2 cellular contexts compared by ENCODE assay signal in the genomic region with DNA sequence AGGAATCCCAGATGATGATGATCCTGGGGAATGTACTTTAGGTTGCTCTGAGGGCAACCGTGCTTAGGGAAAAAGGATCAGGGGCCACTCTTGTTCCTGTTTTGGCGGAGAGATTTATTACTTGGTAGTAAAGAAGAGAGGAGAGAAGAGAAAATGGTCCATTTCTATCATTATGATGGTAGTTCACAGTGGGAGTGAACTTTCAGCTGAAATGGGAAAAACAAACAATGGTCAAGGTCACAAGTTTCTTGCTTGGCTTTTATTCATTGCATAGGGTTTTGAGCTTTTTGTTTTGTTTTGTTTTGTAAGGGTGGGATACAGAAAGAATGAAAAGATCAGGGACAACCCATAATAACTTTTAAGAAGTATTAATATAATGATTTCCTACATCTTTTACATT.
TF ChIP-seq lines count a peak whose summit lies in the region.

No MANE protein-coding gene starts in this region.

TF ChIP-seq in HepG2, 621 proteins besides CTCF, POLR2A, EP300 and RAD21 (continues in another document):
- TF ChIP-seq GATAD2A (CRISPR knock-in tag; IDR thresholded peaks at IDR 0.05) (peak; percentile 56), ZNF644 (CRISPR knock-in tag; IDR thresholded peaks at IDR 0.05; ENCODE audit: low read depth) (peak; percentile 73; the same call in 1 of the 2 replicates), FOXA3 (CRISPR knock-in tag; IDR thresholded peaks at IDR 0.05) (peak; percentile 25; the same call in 1 of the 2 replicates), FOXA1 (IDR thresholded peaks at IDR 0.05) (no peak), FOXA1 (CRISPR knock-in tag; IDR thresholded peaks at IDR 0.05) (peak; percentile 20; the same call in 1 of the 2 replicates), SMAD1 (CRISPR knock-in tag; IDR thresholded peaks at IDR 0.05; ENCODE audit: borderline replicate concordance, low read depth) (no peak), SOX5 (CRISPR knock-in tag; IDR thresholded peaks at IDR 0.05; ENCODE audit: borderline replicate concordance) (peak; percentile 64; the same call in 1 of the 2 replicates)
- TF ChIP-seq, protein P1, sequence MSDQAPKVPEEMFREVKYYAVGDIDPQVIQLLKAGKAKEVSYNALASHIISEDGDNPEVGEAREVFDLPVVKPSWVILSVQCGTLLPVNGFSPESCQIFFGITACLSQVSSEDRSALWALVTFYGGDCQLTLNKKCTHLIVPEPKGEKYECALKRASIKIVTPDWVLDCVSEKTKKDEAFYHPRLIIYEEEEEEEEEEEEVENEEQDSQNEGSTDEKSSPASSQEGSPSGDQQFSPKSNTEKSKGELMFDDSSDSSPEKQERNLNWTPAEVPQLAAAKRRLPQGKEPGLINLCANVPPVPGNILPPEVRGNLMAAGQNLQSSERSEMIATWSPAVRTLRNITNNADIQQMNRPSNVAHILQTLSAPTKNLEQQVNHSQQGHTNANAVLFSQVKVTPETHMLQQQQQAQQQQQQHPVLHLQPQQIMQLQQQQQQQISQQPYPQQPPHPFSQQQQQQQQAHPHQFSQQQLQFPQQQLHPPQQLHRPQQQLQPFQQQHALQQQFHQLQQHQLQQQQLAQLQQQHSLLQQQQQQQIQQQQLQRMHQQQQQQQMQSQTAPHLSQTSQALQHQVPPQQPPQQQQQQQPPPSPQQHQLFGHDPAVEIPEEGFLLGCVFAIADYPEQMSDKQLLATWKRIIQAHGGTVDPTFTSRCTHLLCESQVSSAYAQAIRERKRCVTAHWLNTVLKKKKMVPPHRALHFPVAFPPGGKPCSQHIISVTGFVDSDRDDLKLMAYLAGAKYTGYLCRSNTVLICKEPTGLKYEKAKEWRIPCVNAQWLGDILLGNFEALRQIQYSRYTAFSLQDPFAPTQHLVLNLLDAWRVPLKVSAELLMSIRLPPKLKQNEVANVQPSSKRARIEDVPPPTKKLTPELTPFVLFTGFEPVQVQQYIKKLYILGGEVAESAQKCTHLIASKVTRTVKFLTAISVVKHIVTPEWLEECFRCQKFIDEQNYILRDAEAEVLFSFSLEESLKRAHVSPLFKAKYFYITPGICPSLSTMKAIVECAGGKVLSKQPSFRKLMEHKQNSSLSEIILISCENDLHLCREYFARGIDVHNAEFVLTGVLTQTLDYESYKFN (CRISPR knock-in tag; conservative IDR thresholded peaks at IDR 0.05): peak; percentile 52
- TF ChIP-seq, protein P2, sequence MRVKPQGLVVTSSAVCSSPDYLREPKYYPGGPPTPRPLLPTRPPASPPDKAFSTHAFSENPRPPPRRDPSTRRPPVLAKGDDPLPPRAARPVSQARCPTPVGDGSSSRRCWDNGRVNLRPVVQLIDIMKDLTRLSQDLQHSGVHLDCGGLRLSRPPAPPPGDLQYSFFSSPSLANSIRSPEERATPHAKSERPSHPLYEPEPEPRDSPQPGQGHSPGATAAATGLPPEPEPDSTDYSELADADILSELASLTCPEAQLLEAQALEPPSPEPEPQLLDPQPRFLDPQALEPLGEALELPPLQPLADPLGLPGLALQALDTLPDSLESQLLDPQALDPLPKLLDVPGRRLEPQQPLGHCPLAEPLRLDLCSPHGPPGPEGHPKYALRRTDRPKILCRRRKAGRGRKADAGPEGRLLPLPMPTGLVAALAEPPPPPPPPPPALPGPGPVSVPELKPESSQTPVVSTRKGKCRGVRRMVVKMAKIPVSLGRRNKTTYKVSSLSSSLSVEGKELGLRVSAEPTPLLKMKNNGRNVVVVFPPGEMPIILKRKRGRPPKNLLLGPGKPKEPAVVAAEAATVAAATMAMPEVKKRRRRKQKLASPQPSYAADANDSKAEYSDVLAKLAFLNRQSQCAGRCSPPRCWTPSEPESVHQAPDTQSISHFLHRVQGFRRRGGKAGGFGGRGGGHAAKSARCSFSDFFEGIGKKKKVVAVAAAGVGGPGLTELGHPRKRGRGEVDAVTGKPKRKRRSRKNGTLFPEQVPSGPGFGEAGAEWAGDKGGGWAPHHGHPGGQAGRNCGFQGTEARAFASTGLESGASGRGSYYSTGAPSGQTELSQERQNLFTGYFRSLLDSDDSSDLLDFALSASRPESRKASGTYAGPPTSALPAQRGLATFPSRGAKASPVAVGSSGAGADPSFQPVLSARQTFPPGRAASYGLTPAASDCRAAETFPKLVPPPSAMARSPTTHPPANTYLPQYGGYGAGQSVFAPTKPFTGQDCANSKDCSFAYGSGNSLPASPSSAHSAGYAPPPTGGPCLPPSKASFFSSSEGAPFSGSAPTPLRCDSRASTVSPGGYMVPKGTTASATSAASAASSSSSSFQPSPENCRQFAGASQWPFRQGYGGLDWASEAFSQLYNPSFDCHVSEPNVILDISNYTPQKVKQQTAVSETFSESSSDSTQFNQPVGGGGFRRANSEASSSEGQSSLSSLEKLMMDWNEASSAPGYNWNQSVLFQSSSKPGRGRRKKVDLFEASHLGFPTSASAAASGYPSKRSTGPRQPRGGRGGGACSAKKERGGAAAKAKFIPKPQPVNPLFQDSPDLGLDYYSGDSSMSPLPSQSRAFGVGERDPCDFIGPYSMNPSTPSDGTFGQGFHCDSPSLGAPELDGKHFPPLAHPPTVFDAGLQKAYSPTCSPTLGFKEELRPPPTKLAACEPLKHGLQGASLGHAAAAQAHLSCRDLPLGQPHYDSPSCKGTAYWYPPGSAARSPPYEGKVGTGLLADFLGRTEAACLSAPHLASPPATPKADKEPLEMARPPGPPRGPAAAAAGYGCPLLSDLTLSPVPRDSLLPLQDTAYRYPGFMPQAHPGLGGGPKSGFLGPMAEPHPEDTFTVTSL (CRISPR knock-in tag; IDR thresholded peaks at IDR 0.05; ENCODE audit: borderline replicate concordance): peak; percentile 25; the same call in 1 of the 2 replicates
- TF ChIP-seq, protein P3, sequence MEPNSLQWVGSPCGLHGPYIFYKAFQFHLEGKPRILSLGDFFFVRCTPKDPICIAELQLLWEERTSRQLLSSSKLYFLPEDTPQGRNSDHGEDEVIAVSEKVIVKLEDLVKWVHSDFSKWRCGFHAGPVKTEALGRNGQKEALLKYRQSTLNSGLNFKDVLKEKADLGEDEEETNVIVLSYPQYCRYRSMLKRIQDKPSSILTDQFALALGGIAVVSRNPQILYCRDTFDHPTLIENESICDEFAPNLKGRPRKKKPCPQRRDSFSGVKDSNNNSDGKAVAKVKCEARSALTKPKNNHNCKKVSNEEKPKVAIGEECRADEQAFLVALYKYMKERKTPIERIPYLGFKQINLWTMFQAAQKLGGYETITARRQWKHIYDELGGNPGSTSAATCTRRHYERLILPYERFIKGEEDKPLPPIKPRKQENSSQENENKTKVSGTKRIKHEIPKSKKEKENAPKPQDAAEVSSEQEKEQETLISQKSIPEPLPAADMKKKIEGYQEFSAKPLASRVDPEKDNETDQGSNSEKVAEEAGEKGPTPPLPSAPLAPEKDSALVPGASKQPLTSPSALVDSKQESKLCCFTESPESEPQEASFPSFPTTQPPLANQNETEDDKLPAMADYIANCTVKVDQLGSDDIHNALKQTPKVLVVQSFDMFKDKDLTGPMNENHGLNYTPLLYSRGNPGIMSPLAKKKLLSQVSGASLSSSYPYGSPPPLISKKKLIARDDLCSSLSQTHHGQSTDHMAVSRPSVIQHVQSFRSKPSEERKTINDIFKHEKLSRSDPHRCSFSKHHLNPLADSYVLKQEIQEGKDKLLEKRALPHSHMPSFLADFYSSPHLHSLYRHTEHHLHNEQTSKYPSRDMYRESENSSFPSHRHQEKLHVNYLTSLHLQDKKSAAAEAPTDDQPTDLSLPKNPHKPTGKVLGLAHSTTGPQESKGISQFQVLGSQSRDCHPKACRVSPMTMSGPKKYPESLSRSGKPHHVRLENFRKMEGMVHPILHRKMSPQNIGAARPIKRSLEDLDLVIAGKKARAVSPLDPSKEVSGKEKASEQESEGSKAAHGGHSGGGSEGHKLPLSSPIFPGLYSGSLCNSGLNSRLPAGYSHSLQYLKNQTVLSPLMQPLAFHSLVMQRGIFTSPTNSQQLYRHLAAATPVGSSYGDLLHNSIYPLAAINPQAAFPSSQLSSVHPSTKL (CRISPR knock-in tag; IDR thresholded peaks at IDR 0.05): peak; percentile 48

TF ChIP-seq in H1, 55 proteins besides CTCF, POLR2A, EP300 and RAD21:
- TF ChIP-seq SP4 (IDR thresholded peaks at IDR 0.05; ENCODE audit: low read length): no peak
- TF ChIP-seq BRCA1 (IDR thresholded peaks at IDR 0.05; ENCODE audit: low read depth, low read length): no peak
- TF ChIP-seq ZNF274 (IDR thresholded peaks at IDR 0.05; ENCODE audit: borderline replicate concordance, extremely low read depth, low read length): no peak
- no peak for TF ChIP-seq YY1 (IDR thresholded peaks at IDR 0.05; ENCODE audit: low read depth, low read length)
- no peak for TF ChIP-seq CHD2 (IDR thresholded peaks at IDR 0.05; ENCODE audit: low read length)
- TF ChIP-seq FOSL1 (IDR thresholded peaks at IDR 0.05; ENCODE audit: insufficient read depth, low read depth, low read length): no peak
- no peak for TF ChIP-seq SRF (IDR thresholded peaks at IDR 0.05; ENCODE audit: low read depth, low read length)
- TF ChIP-seq TAF7 (optimal IDR thresholded peaks at IDR 0.05; ENCODE audit: borderline replicate concordance, low read depth, low read length): no peak
- TF ChIP-seq KDM5A (IDR thresholded peaks at IDR 0.05; ENCODE audit: low read length): no peak
- no peak for TF ChIP-seq NANOG (IDR thresholded peaks at IDR 0.05; ENCODE audit: insufficient read depth, low read depth, low read length, poor library complexity, severe bottlenecking)
